In genomic region chr17:42536372-42537155, GRCh38 we compare ENCODE assay signal across 8 cellular contexts. TPM values are rescaled to one million over a fixed set of nuclear protein-coding genes. Genes with fewer than 3 reads are reported as not detected.
DNase-seq lines count a peak whose midpoint lies in the region; ATAC-seq, FAIRE-seq and TF ChIP-seq lines count a peak whose summit lies in the region.

No MANE protein-coding gene starts in this region.

- peaks cover 17% of the 10 kb centered on the region for H3K36me3 Mint-ChIP-seq in activated T-helper 2 cell treated with anti-CD3 and anti-CD28 coated beads, Interferon-gamma antibody, Interleukin-2, Interleukin-4, amounts not matched to agents 10 μg/mL and 5 μg/mL and 100 μg/mL, durations not matched to agents 14 hours and 24 hours and 36 hours (ENCODE audit: low read depth)
- H3K36me3 Mint-ChIP-seq in natural killer cell treated with Interleukin-12 subunit alpha and Interleukin-12 subunit beta and Interleukin-15 and Interleukin-18, amount 100 ng/mL, for 72 hours: no peaks in the 10 kb centered on the region

- H3K4me1 Mint-ChIP-seq in activated T-helper 2 cell treated with anti-CD3 and anti-CD28 coated beads, Interferon-gamma antibody, Interleukin-2, Interleukin-4, amounts not matched to agents 10 μg/mL and 5 μg/mL and 100 μg/mL, durations not matched to agents 14 hours and 24 hours and 36 hours (ENCODE audit: low read depth): peaks cover 28% of the 10 kb centered on the region
- peaks cover 31 to 35% of the 10 kb centered on the region in 2 donors for H3K4me1 Mint-ChIP-seq in natural killer cell treated with Interleukin-12 subunit alpha and Interleukin-12 subunit beta and Interleukin-15 and Interleukin-18, amount 100 ng/mL, for 72 hours (ENCODE audit: low read depth in 2 of 2)

- H3K27me3 Mint-ChIP-seq in activated T-helper 2 cell treated with anti-CD3 and anti-CD28 coated beads, Interferon-gamma antibody, Interleukin-2, Interleukin-4, amounts not matched to agents 10 μg/mL and 5 μg/mL and 100 μg/mL, durations not matched to agents 14 hours and 24 hours and 36 hours (ENCODE audit: low read depth): peaks cover 8% of the 10 kb centered on the region
- H3K27me3 Mint-ChIP-seq in natural killer cell treated with Interleukin-12 subunit alpha and Interleukin-12 subunit beta and Interleukin-15 and Interleukin-18, amount 100 ng/mL, for 72 hours: no peaks in the 10 kb centered on the region

- H3K36me3 ChIP-seq in stomach smooth muscle (ENCODE audit: control insufficient read depth in 2 of 2, insufficient read depth in 2 of 2, low read length in 2 of 2): peaks cover 8 to 21% of the 10 kb centered on the region in 2 donors

- DNase-seq in DMS53 treated with DMSO at 0.1 percent for 48 hours (lab: John Stamatoyannopoulos, UW; ENCODE audit: unreplicated experiment) (peak; percentile 91), HuH-7 (ENCODE audit: low spot score) (peak; percentile 95), RCC 7860 (ENCODE audit: low spot score) (peak; percentile 69), fibroblast of the aortic adventitia (ENCODE audit: low read depth) (peak; percentile 74)
- DNase-seq in activated T-helper 2 cell treated with anti-CD3 and anti-CD28 coated beads, Interferon-gamma antibody, Interleukin-2, Interleukin-4, amounts not matched to agents 10 μg/mL and 5 μg/mL and 100 μg/mL, durations not matched to agents 14 hours and 24 hours and 36 hours (ENCODE audit: low spot score): peak; percentile 74
- peak; percentile 93 for DNase-seq in natural killer cell treated with Interleukin-12 subunit alpha and Interleukin-12 subunit beta and Interleukin-15 and Interleukin-18, amount 100 ng/mL, for 72 hours (ENCODE audit: low spot score)

- H3K27me3 ChIP-seq in stomach smooth muscle (ENCODE audit: control insufficient read depth in 1 of 2, insufficient read depth in 2 of 2, low read length in 2 of 2): no peaks in the 10 kb centered on the region

- peak overlapping the region; percentile 62 for H3K27ac ChIP-seq in stomach smooth muscle (ENCODE audit: low read length)

- ATAC-seq in GM21529 (IDR thresholded peaks at IDR 0.05; ENCODE audit: unreplicated experiment): peak; percentile 65
- ATAC-seq in natural killer cell treated with Interleukin-12 subunit alpha and Interleukin-12 subunit beta and Interleukin-15 and Interleukin-18, amount 100 ng/mL, for 72 hours: peak; percentile 86 to 90

- H3K27ac Mint-ChIP-seq in activated T-helper 2 cell treated with anti-CD3 and anti-CD28 coated beads, Interferon-gamma antibody, Interleukin-2, Interleukin-4, amounts not matched to agents 10 μg/mL and 5 μg/mL and 100 μg/mL, durations not matched to agents 14 hours and 24 hours and 36 hours: peak overlapping the region; percentile 70
- H3K27ac Mint-ChIP-seq in natural killer cell treated with Interleukin-12 subunit alpha and Interleukin-12 subunit beta and Interleukin-15 and Interleukin-18, amount 100 ng/mL, for 72 hours: peak overlapping the region; percentile 60 to 82

- peak overlapping the region; percentile 88 for H3K4me3 Mint-ChIP-seq in activated T-helper 2 cell treated with anti-CD3 and anti-CD28 coated beads, Interferon-gamma antibody, Interleukin-2, Interleukin-4, amounts not matched to agents 10 μg/mL and 5 μg/mL and 100 μg/mL, durations not matched to agents 14 hours and 24 hours and 36 hours (ENCODE audit: low read depth)
- peak overlapping the region; percentile 88 for H3K4me3 Mint-ChIP-seq in natural killer cell treated with Interleukin-12 subunit alpha and Interleukin-12 subunit beta and Interleukin-15 and Interleukin-18, amount 100 ng/mL, for 72 hours

- H3K9ac ChIP-seq in stomach smooth muscle (ENCODE audit: low read length in 2 of 2): peak overlapping the region; percentile 65 to 84

- H3K9me3 ChIP-seq in stomach smooth muscle (ENCODE audit: control insufficient read depth in 2 of 2, low read length in 2 of 2): no peaks in the 10 kb centered on the region

- H3K4me3 ChIP-seq in fibroblast of the aortic adventitia (ENCODE audit: low read depth, low read length) (peak overlapping the region; percentile 83), stomach smooth muscle (ENCODE audit: low read length in 2 of 2) (peak overlapping the region; percentile 71 to 80)

- FAIRE-seq in RCC 7860 (lab: Jason Lieb, UNC): no peak

- intact Hi-C loops in activated T-helper 2 cell treated with anti-CD3 and anti-CD28 coated beads, Interferon-gamma antibody, Interleukin-2, Interleukin-4, amounts not matched to agents 10 μg/mL and 5 μg/mL and 100 μg/mL, durations not matched to agents 14 hours and 24 hours and 36 hours (cut with micrococcal nuclease): no loop called here

- TF ChIP-seq CTCF in fibroblast of the aortic adventitia (IDR thresholded peaks at IDR 0.05; ENCODE audit: insufficient read depth, low read length): no peak

- H3K9me3 Mint-ChIP-seq in activated T-helper 2 cell treated with anti-CD3 and anti-CD28 coated beads, Interferon-gamma antibody, Interleukin-2, Interleukin-4, amounts not matched to agents 10 μg/mL and 5 μg/mL and 100 μg/mL, durations not matched to agents 14 hours and 24 hours and 36 hours: no peaks in the 10 kb centered on the region
- no peaks in the 10 kb centered on the region for H3K9me3 Mint-ChIP-seq in natural killer cell treated with Interleukin-12 subunit alpha and Interleukin-12 subunit beta and Interleukin-15 and Interleukin-18, amount 100 ng/mL, for 72 hours

- H3K4me1 ChIP-seq in stomach smooth muscle (ENCODE audit: control insufficient read depth, insufficient read depth, low read length): peaks cover 27% of the 10 kb centered on the region

RNA-seq across cellular contexts. Expression of gene NAGLU, which starts 0.5 kb away (rescaled TPM):
- total RNA-seq in activated T-helper 2 cell treated with anti-CD3 and anti-CD28 coated beads, Interferon-gamma antibody, Interleukin-2, Interleukin-4, amounts not matched to agents 10 μg/mL and 5 μg/mL and 100 μg/mL, durations not matched to agents 14 hours and 24 hours and 36 hours: 17.4 and 19.9 TPM in 2 replicates
- 28.9 and 41.8 TPM in 2 replicates for total RNA-seq in fibroblast of the aortic adventitia (ENCODE audit: low replicate concordance)
- total RNA-seq in natural killer cell treated with Interleukin-12 subunit alpha and Interleukin-12 subunit beta and Interleukin-15 and Interleukin-18, amount 100 ng/mL, for 72 hours: 10 to 100 TPM; 18.1 to 19.3 TPM

RNA-seq across cellular contexts. Expression of gene HSD17B1, which starts 16.2 kb away (rescaled TPM):
- total RNA-seq in activated T-helper 2 cell treated with anti-CD3 and anti-CD28 coated beads, Interferon-gamma antibody, Interleukin-2, Interleukin-4, amounts not matched to agents 10 μg/mL and 5 μg/mL and 100 μg/mL, durations not matched to agents 14 hours and 24 hours and 36 hours: 0.91 and 1.4 TPM in 2 replicates
- total RNA-seq in fibroblast of the aortic adventitia (ENCODE audit: low replicate concordance): 0.99 and 4.7 TPM in 2 replicates
- 1 to 10 TPM in 1 of 2 donors, under 1 TPM in 1; 0.71 to 1.6 TPM for total RNA-seq in natural killer cell treated with Interleukin-12 subunit alpha and Interleukin-12 subunit beta and Interleukin-15 and Interleukin-18, amount 100 ng/mL, for 72 hours

RNA-seq across cellular contexts. Expression of gene COASY, which starts 25.4 kb away (rescaled TPM):
- total RNA-seq in activated T-helper 2 cell treated with anti-CD3 and anti-CD28 coated beads, Interferon-gamma antibody, Interleukin-2, Interleukin-4, amounts not matched to agents 10 μg/mL and 5 μg/mL and 100 μg/mL, durations not matched to agents 14 hours and 24 hours and 36 hours: 90.6 and 91.6 TPM in 2 replicates
- total RNA-seq in fibroblast of the aortic adventitia (ENCODE audit: low replicate concordance): 11.0 and 19.1 TPM in 2 replicates
- 100 to 1,000 TPM in 1 of 2 donors, 10 to 100 TPM in 1; 83.4 to 126 TPM for total RNA-seq in natural killer cell treated with Interleukin-12 subunit alpha and Interleukin-12 subunit beta and Interleukin-15 and Interleukin-18, amount 100 ng/mL, for 72 hours

RNA-seq across cellular contexts. Expression of gene MLX, which starts 30.3 kb away (rescaled TPM):
- 54.8 and 60.0 TPM in 2 replicates for total RNA-seq in activated T-helper 2 cell treated with anti-CD3 and anti-CD28 coated beads, Interferon-gamma antibody, Interleukin-2, Interleukin-4, amounts not matched to agents 10 μg/mL and 5 μg/mL and 100 μg/mL, durations not matched to agents 14 hours and 24 hours and 36 hours
- 10.5 and 41.8 TPM in 2 replicates for total RNA-seq in fibroblast of the aortic adventitia (ENCODE audit: low replicate concordance)
- total RNA-seq in natural killer cell treated with Interleukin-12 subunit alpha and Interleukin-12 subunit beta and Interleukin-15 and Interleukin-18, amount 100 ng/mL, for 72 hours: 10 to 100 TPM; 66.8 to 68.4 TPM

RNA-seq across cellular contexts. Expression of gene PSMC3IP, which starts 41.0 kb away (rescaled TPM):
- total RNA-seq in activated T-helper 2 cell treated with anti-CD3 and anti-CD28 coated beads, Interferon-gamma antibody, Interleukin-2, Interleukin-4, amounts not matched to agents 10 μg/mL and 5 μg/mL and 100 μg/mL, durations not matched to agents 14 hours and 24 hours and 36 hours: 23.3 and 26.6 TPM in 2 replicates
- 0.49 and 18.3 TPM in 2 replicates for total RNA-seq in fibroblast of the aortic adventitia (ENCODE audit: low replicate concordance)
- total RNA-seq in natural killer cell treated with Interleukin-12 subunit alpha and Interleukin-12 subunit beta and Interleukin-15 and Interleukin-18, amount 100 ng/mL, for 72 hours: 10 to 100 TPM; 20.7 to 41.3 TPM

Comparison
In these comparisons a context has a peak if more than half of its experiments do, and no peak if none do; other contexts are left out.
1. Peak in every context shown above with its lines: DNase-seq, ATAC-seq, H3K4me3 ChIP-seq and H3K27ac ChIP-seq.